In the genomic region with DNA sequence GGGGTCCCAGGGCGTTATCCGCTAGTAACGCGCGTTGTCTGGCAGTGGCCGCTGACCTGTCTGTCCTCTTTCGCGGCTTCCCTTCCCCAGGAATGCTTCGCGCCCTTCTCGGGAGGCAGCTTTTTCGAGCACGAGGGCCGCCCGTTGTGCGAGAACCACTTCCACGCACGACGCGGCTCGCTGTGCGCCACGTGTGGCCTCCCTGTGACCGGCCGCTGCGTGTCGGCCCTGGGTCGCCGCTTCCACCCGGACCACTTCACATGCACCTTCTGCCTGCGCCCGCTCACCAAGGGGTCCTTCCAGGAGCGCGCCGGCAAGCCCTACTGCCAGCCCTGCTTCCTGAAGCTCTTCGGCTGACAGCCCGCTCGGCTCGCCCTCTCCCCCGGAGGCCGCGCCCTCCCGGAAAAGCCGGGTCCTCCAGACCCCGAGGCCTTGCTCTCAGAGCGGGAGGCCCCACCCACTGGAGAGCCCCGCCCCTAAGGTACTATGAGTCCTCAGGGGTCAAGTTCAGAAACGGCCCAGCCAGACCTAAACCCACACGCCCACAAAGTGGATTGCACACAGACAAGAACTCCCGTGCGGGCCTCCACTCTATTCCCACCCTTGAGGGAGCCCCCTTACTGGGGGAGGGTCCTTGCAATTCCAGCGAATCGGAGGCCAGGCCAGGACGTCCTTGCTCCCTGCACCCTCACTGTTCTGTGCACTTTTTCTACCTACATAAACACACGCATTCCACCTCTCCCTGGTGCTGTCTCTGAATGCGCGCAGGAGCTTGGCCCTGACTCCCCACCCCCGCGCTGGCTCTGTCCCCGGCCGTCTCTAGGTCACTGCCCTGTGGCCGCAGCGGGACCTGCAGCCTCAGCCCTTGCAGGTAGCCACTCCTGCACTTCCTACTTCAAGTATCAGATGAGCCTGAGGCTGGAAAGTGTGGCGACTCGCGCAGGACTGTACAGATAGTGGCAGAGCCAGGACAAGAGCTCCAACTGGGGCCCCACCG, we compare ENCODE assay signal across 1 cellular context.
TF ChIP-seq lines count a peak whose summit lies in the region.

No MANE protein-coding gene starts in this region.

TF ChIP-seq in K562, 482 proteins besides CTCF, POLR2A, EP300 and RAD21 (continued from another document):
- TF ChIP-seq, protein P1, sequence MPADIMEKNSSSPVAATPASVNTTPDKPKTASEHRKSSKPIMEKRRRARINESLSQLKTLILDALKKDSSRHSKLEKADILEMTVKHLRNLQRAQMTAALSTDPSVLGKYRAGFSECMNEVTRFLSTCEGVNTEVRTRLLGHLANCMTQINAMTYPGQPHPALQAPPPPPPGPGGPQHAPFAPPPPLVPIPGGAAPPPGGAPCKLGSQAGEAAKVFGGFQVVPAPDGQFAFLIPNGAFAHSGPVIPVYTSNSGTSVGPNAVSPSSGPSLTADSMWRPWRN (IDR thresholded peaks at IDR 0.05; ENCODE audit: low read depth), result no peak
- no peak for TF ChIP-seq KDM4B (IDR thresholded peaks at IDR 0.05; ENCODE audit: borderline replicate concordance in 2 of 2, low read depth in 1 of 2)
- no peak for TF ChIP-seq ZNF324 (CRISPR knock-in tag; IDR thresholded peaks at IDR 0.05)
- no peak for TF ChIP-seq POLR2AphosphoS5 (IDR thresholded peaks at IDR 0.05; ENCODE audit: control insufficient read depth, insufficient read depth, low read depth, low read length)
- TF ChIP-seq, protein P2, sequence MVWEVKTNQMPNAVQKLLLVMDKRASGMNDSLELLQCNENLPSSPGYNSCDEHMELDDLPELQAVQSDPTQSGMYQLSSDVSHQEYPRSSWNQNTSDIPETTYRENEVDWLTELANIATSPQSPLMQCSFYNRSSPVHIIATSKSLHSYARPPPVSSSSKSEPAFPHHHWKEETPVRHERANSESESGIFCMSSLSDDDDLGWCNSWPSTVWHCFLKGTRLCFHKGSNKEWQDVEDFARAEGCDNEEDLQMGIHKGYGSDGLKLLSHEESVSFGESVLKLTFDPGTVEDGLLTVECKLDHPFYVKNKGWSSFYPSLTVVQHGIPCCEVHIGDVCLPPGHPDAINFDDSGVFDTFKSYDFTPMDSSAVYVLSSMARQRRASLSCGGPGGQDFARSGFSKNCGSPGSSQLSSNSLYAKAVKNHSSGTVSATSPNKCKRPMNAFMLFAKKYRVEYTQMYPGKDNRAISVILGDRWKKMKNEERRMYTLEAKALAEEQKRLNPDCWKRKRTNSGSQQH (CRISPR knock-in tag; IDR thresholded peaks at IDR 0.05), result no peak
